In the genomic region with DNA sequence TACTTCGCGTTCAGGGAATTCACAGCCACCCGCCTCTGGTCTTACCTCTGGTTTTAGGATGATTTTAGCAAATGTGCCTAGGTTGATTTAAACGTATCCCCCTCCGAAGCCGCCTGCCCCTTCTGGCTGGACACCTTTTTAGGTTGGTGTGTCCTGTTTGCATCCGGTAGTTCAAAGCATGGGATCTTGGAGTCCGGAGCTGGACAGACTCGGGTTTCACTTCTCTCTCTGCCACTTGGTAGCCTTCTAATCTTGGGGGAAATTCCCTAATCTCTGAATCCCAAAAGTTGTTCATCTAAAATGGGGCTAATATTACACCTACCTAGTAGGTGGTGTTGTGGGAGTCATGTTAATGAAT, we compare ENCODE assay signal across 8 cellular contexts.
A peak's percentile ranks its signal among the peaks of the same experiment; 100 is the strongest.
DNase-seq lines count a peak whose midpoint lies in the region; ATAC-seq and TF ChIP-seq lines count a peak whose summit lies in the region.

No MANE protein-coding gene starts in this region.

- TF ChIP-seq CTCF in KMS-11 (conservative IDR thresholded peaks at IDR 0.05; ENCODE audit: low read depth, low read length) (no peak), neutrophil (IDR thresholded peaks at IDR 0.05) (no peak)

- H3K27ac ChIP-seq in ACC112 (ENCODE audit: low read depth, low read length) (peak overlapping the region; percentile 38), KMS-11 (peak overlapping the region; percentile 67), duodenal mucosa (ENCODE audit: low read depth, low read length) (no peak overlapping the region), neutrophil (peak overlapping the region; percentile 84)

- peaks cover 12% of the 10 kb centered on the region for H3K4me1 ChIP-seq in ACC112 (ENCODE audit: control insufficient read depth, insufficient read depth, low read length, unreplicated experiment)
- H3K4me1 ChIP-seq in KMS-11 (ENCODE audit: low read depth, poor library complexity, severe bottlenecking) = peaks cover 25% of the 10 kb centered on the region
- H3K4me1 ChIP-seq in duodenal mucosa (ENCODE audit: control insufficient read depth in 1 of 2, insufficient read depth in 2 of 2, low read length in 2 of 2) = peaks cover 6 to 15% of the 10 kb centered on the region in 2 donors
- peaks cover 16 to 19% of the 10 kb centered on the region in 2 experiments for H3K4me1 ChIP-seq in neutrophil (ENCODE audit: control insufficient read depth in 1 of 2, insufficient read depth in 1 of 2, low read depth in 1 of 2, low read length in 1 of 2)

- DNase-seq in NK-92 (lab: John Stamatoyannopoulos, UW; ENCODE audit: unreplicated experiment) (no peak), NCI-H1417 (lab: John Stamatoyannopoulos, UW) (no peak), activated gamma-delta T cell (lab: John Stamatoyannopoulos, UW) (no peak)

- H3K9me3 ChIP-seq in duodenal mucosa (ENCODE audit: control insufficient read depth in 1 of 2, low read length in 2 of 2) (no peaks in the 10 kb centered on the region), neutrophil (no peaks in the 10 kb centered on the region)

- H3K4me3 ChIP-seq in ACC112 (ENCODE audit: low read depth, low read length) (peak overlapping the region; percentile 97), KMS-11 (IDR thresholded peaks at IDR 0.05; ENCODE audit: insufficient read depth, low read depth, low read length) (no peak overlapping the region), duodenal mucosa (ENCODE audit: low read depth in 1 of 2, low read length in 2 of 2) (peak overlapping the region; percentile 98 to 99), neutrophil (ENCODE audit: low read depth in 1 of 2, low read length in 1 of 2) (peak overlapping the region; percentile 89 to 91)

- H4K20me1 ChIP-seq in KMS-11 (ENCODE audit: insufficient read depth) = peaks cover 3% of the 10 kb centered on the region; the same call in 1 of the 2 replicates

- H3K9ac ChIP-seq in KMS-11 (peak overlapping the region; percentile 70; the same call in 1 of the 2 replicates), duodenal mucosa (ENCODE audit: low read depth in 1 of 2, low read length in 2 of 2) (peak overlapping the region; percentile 92 to 95)

- ATAC-seq in GM19372 (IDR thresholded peaks at IDR 0.05; ENCODE audit: low read depth, unreplicated experiment) = peak; percentile 16

- peak overlapping the region; percentile 75 for H2AFZ ChIP-seq in ACC112 (ENCODE audit: low read length, unreplicated experiment)
- peak overlapping the region; percentile 83 for H2AFZ ChIP-seq in KMS-11 (ENCODE audit: low read depth)

- H3K36me3 ChIP-seq in ACC112 (ENCODE audit: insufficient read depth, low read length) = peaks cover 26% of the 10 kb centered on the region
- peaks cover 12% of the 10 kb centered on the region; the same call in 1 of the 2 replicates for H3K36me3 ChIP-seq in KMS-11 (ENCODE audit: insufficient read depth)
- H3K36me3 ChIP-seq in duodenal mucosa (ENCODE audit: control insufficient read depth in 1 of 2, insufficient read depth in 2 of 2, low read length in 2 of 2) = no peaks in the 10 kb centered on the region
- no peaks in the 10 kb centered on the region for H3K36me3 ChIP-seq in neutrophil

- H3K4me2 ChIP-seq in KMS-11 = peak overlapping the region; percentile 74

- no peaks in the 10 kb centered on the region for H3K27me3 ChIP-seq in ACC112 (ENCODE audit: insufficient read depth, low read length)
- H3K27me3 ChIP-seq in KMS-11 (ENCODE audit: insufficient read depth, low read depth) = no peaks in the 10 kb centered on the region
- H3K27me3 ChIP-seq in duodenal mucosa (ENCODE audit: control insufficient read depth in 1 of 2, insufficient read depth in 2 of 2, low read length in 2 of 2) = no peaks in the 10 kb centered on the region
- H3K27me3 ChIP-seq in neutrophil = peaks cover 3% of the 10 kb centered on the region

- H3K79me2 ChIP-seq in ACC112 (ENCODE audit: control insufficient read depth, insufficient read depth, low read length, unreplicated experiment) (peaks cover 35% of the 10 kb centered on the region), KMS-11 (ENCODE audit: insufficient read depth, low read depth) (peaks cover 53% of the 10 kb centered on the region)
